1 cellular context compared by ENCODE assay signal in the genomic region with DNA sequence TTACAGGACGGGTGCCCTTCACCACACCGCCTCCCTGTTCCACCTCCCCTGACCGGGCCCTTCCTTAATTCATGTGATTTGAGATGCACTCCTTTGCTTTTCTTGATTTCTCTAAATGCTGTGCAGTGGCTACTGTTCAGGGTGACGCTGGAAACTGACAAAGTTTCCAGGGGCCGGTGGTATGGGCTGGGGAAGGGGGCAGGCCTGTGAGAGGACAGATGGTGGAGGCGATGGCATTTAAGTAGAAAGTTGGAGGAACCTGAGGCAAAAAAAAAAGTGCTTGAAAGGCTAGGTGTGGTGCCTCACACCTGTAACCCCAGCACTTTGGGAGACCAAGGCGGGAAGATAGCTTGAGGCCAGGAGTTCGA.
TF ChIP-seq lines count a peak whose summit lies in the region.

No MANE protein-coding gene starts in this region.

TF ChIP-seq in H1, 55 proteins besides CTCF, POLR2A, EP300 and RAD21:
- no peak for TF ChIP-seq CTBP2 (IDR thresholded peaks at IDR 0.05; ENCODE audit: borderline replicate concordance, insufficient read depth, insufficient read length, low read length)
